ENCODE assay signal across 14 cellular contexts in genomic region chr1:9774744-9775679, GRCh38. TPM values are rescaled to one million over a fixed set of nuclear protein-coding genes. Genes with fewer than 3 reads are reported as not detected.
DNase-seq lines count a peak whose midpoint lies in the region; ATAC-seq and TF ChIP-seq lines count a peak whose summit lies in the region.
"Had no signal": no experiment of that assay in that cellular context is flagged by ENCODE, and none has a peak within 500 bp of the region (broad histone marks: within the 10 kb centered on the region; RNA-seq: fewer than 3 reads in every experiment).

No MANE protein-coding gene starts in this region.

- peaks cover 26% of the 10 kb centered on the region; the same call in 1 of the 2 replicates for H4K20me1 ChIP-seq in DND-41 (ENCODE audit: insufficient read depth, low read length)

- no peaks in the 10 kb centered on the region for H3K27me3 ChIP-seq in DND-41 (ENCODE audit: insufficient read depth, low read length, poor library complexity)
- H3K27me3 ChIP-seq: BLaER1 treated with 17β-estradiol and CSF1 and Interleukin-3, amounts not matched to agents 10 nM and 100 nM had no signal

- H3K27ac Mint-ChIP-seq in T-helper 17 cell (peak overlapping the region; percentile 11), neural crest cell (ENCODE audit: unreplicated experiment) (peak overlapping the region; percentile 82)

- H3K9me3 ChIP-seq in DND-41 (ENCODE audit: insufficient read depth, low read length, severe bottlenecking) = no peaks in the 10 kb centered on the region
- no peaks in the 10 kb centered on the region for H3K9me3 ChIP-seq in T-helper 17 cell (ENCODE audit: control insufficient read depth, low read length, poor library complexity, severe bottlenecking)
- H3K9me3 ChIP-seq: BLaER1 treated with 17β-estradiol and CSF1 and Interleukin-3, amounts not matched to agents 10 nM and 100 nM had no signal

- H3K4me3 ChIP-seq in DND-41 (ENCODE audit: low read depth in 1 of 2, low read length in 2 of 2) = no peak overlapping the region
- H3K4me3 ChIP-seq: BLaER1 treated with 17β-estradiol and CSF1 and Interleukin-3, amounts not matched to agents 10 nM and 100 nM had no signal

- H3K4me1 Mint-ChIP-seq in T-helper 17 cell (peaks cover 19% of the 10 kb centered on the region), neural crest cell (peaks cover 9% of the 10 kb centered on the region)

- DNase-seq in DND-41 = no peak
- no peak for DNase-seq in T-helper 17 cell
- peak; percentile 24 for DNase-seq in dermis blood vessel endothelial cell
- DNase-seq in neural crest cell (ENCODE audit: low read depth, low spot score) = no peak
- no peak for DNase-seq in NCI-H2171 treated with DMSO at 0.1 percent for 48 hours (lab: John Stamatoyannopoulos, UW)
- DNase-seq in DMS 273 treated with DMSO at 0.1 percent for 48 hours (lab: John Stamatoyannopoulos, UW) = no peak
- DNase-seq in NCI-H1436 (lab: John Stamatoyannopoulos, UW) = no peak
- DNase-seq: HCEC 1CT, NCI-H1417, NCI-H1930, NCI-H748 treated with DMSO at 0.1 percent for 48 hours, PC-3 had no signal

- TF ChIP-seq CTCF in DND-41 (IDR thresholded peaks at IDR 0.05; ENCODE audit: borderline replicate concordance, extremely low read depth, low read length, poor library complexity, severe bottlenecking) (peak; percentile 28), neural crest cell (conservative IDR thresholded peaks at IDR 0.05) (no peak)

- peaks cover 33% of the 10 kb centered on the region for H3K36me3 ChIP-seq in DND-41 (ENCODE audit: insufficient read depth, low read length)

- H3K4me2 ChIP-seq in DND-41 (ENCODE audit: insufficient read depth, low read length) = no peak overlapping the region
- H3K4me2 ChIP-seq: BLaER1 treated with 17β-estradiol and CSF1 and Interleukin-3, amounts not matched to agents 10 nM and 100 nM had no signal

- H3K9me3 Mint-ChIP-seq in neural crest cell = no peaks in the 10 kb centered on the region

- no peak overlapping the region for H2AFZ ChIP-seq in DND-41 (ENCODE audit: low read depth, low read length)

- H3K27me3 Mint-ChIP-seq in T-helper 17 cell = no peaks in the 10 kb centered on the region
- no peaks in the 10 kb centered on the region for H3K27me3 Mint-ChIP-seq in neural crest cell (ENCODE audit: low read depth)

- H3K9ac ChIP-seq in DND-41 (ENCODE audit: low read depth, low read length) = no peak overlapping the region
- H3K9ac ChIP-seq: BLaER1 treated with 17β-estradiol and CSF1 and Interleukin-3, amounts not matched to agents 10 nM and 100 nM had no signal

- ATAC-seq in DND-41 (ENCODE audit: insufficient read depth, low read depth) (no peak), T-helper 17 cell (no peak), GM19035 (IDR thresholded peaks at IDR 0.05; ENCODE audit: unreplicated experiment) (no peak)
- ATAC-seq: PC-3 had no signal

- peaks cover 92% of the 10 kb centered on the region for H3K79me2 ChIP-seq in DND-41 (ENCODE audit: insufficient read depth, low read length)

- H3K36me3 Mint-ChIP-seq in T-helper 17 cell (ENCODE audit: low read depth) (no peaks in the 10 kb centered on the region), neural crest cell (ENCODE audit: low read depth) (peaks cover 6% of the 10 kb centered on the region)

- H3K27ac ChIP-seq in DND-41 (ENCODE audit: low read length) = peak overlapping the region; percentile 27
- H3K27ac ChIP-seq: BLaER1 treated with 17β-estradiol and CSF1 and Interleukin-3, amounts not matched to agents 10 nM and 100 nM had no signal

- H3K4me3 Mint-ChIP-seq in T-helper 17 cell = no peak overlapping the region
- no peak overlapping the region for H3K4me3 Mint-ChIP-seq in neural crest cell

- H3K4me1 ChIP-seq in DND-41 (ENCODE audit: insufficient read depth, low read length) = no peaks in the 10 kb centered on the region

RNA-seq across cellular contexts. Expression of gene CLSTN1, which starts 48.8 kb away (rescaled TPM):
- total RNA-seq in T-helper 17 cell (10 to 100 TPM; 86.3 to 91.5 TPM), dermis blood vessel endothelial cell (72.0 and 110 TPM in 2 replicates), neural crest cell (133 and 136 TPM in 2 replicates)
